24 cellular contexts compared by ENCODE assay signal in the genomic region with DNA sequence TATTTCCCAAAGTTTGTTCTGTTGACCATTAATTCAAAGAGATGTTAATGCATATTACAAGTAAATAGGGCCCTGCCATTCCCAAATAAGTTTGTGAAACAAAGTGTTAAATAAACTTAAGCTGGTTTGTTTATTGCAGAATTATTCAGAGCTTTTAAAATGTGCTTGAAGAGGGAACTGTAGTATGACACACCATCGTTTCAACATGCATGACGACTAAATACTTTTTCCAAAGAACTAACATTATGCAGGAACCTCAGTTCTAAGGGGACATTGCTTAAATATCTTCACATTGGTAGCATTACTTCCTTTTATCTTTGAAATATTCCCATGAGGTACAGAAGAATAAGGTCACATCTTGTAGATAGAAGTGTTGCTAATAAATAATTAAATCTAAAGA. TPM values are rescaled to one million over a fixed set of nuclear protein-coding genes. Genes with fewer than 3 reads are reported as not detected.
A peak's percentile ranks its signal among the peaks of the same experiment; 100 is the strongest.
DNase-seq lines count a peak whose midpoint lies in the region; ATAC-seq and TF ChIP-seq lines count a peak whose summit lies in the region.
"Had no signal": no experiment of that assay in that cellular context is flagged by ENCODE, and none has a peak within 500 bp of the region (broad histone marks: within the 10 kb centered on the region; RNA-seq: fewer than 3 reads in every experiment).

No MANE protein-coding gene starts in this region.

- H3K27me3 Mint-ChIP-seq in immature natural killer cell (ENCODE audit: low read depth in 3 of 3), result peaks cover 0 to 4% (median 3%) of the 10 kb centered on the region in 3 donors

- H3K36me3 Mint-ChIP-seq in immature natural killer cell, result no peaks in the 10 kb centered on the region
- H3K36me3 Mint-ChIP-seq: CD8-positive, alpha-beta T cell had no signal

- CTCF ChIA-PET in OCI-LY7 (lab: Charles Lee; ENCODE audit: unreplicated experiment), result interaction anchor here (0.8 to 1.2 kb wide), 2 partner anchors 9 to 12 kb away, joined by 4 to 8 read pairs; no protein-coding TSS in a partner anchor

- no TSS peak for BruUV-seq in OCI-LY7 (replicated peaks; lab: Mats Ljungman, UMichigan)

- peak; percentile 6 for DNase-seq in G401 (ENCODE audit: low spot score)
- DNase-seq in OCI-LY7 (ENCODE audit: low spot score), result no peak
- peak in 1 of 2 donors; percentile 35 for DNase-seq in fibroblast of lung (ENCODE audit: low read depth in 2 of 2)
- no peak for DNase-seq in tibial artery
- DNase-seq in right lobe of liver, result no peak
- DNase-seq in immature natural killer cell, result no peak
- DNase-seq: Caco-2; CD8-positive, alpha-beta T cell; H9; HFFc6; NCI-H1048; NCI-H1417; NCI-H1694; NCI-H2081; NCI-H2227 treated with DMSO at 0.1 percent for 48 hours; NCI-H526 treated with DMSO at 0.1 percent for 48 hours; SHP77 had no signal

- H3K36me3 ChIP-seq in OCI-LY7 (ENCODE audit: insufficient read depth, low read length) (no peaks in the 10 kb centered on the region), fibroblast of lung (ENCODE audit: control insufficient read depth, insufficient read depth, low read length) (no peaks in the 10 kb centered on the region), tibial artery (no peaks in the 10 kb centered on the region), right lobe of liver (no peaks in the 10 kb centered on the region)

- H3K79me2 ChIP-seq in OCI-LY7 (ENCODE audit: insufficient read depth, low read depth, low read length) (peaks cover 76% of the 10 kb centered on the region), fibroblast of lung (ENCODE audit: control insufficient read depth, insufficient read depth, low read length) (peaks cover 13% of the 10 kb centered on the region)

- no peak for TF ChIP-seq POLR2A in right lobe of liver (IDR thresholded peaks at IDR 0.05)

- peak overlapping the region; percentile 63 for H3K4me2 ChIP-seq in OCI-LY7 (ENCODE audit: low read length)
- H3K4me2 ChIP-seq in fibroblast of lung (ENCODE audit: extremely low read depth, insufficient read depth, low read length), result peak overlapping the region; percentile 52
- H3K4me2 ChIP-seq: GM23338 had no signal

- H3K4me3 ChIP-seq in OCI-LY7 (ENCODE audit: low read depth, low read length, poor library complexity, severe bottlenecking) (peak overlapping the region; percentile 56), fibroblast of lung (replicated peaks in 1 of 4; ENCODE audit: control extremely low read depth in 1 of 4, insufficient read depth in 1 of 4, low read depth in 3 of 4, low read length in 4 of 4) (no peak overlapping the region), tibial artery (no peak overlapping the region), right lobe of liver (no peak overlapping the region)
- H3K4me3 ChIP-seq: GM23338 had no signal

- WGBS in right lobe of liver (ENCODE audit: insufficient coverage, low coverage, low lambda C conversion rate, missing lambda C conversion rate), result 60% methylated on average over 2 of the region's 2 CpGs

- H3K4me1 Mint-ChIP-seq in immature natural killer cell, result no peaks in the 10 kb centered on the region
- H3K4me1 Mint-ChIP-seq: B cell had no signal

- no peaks in the 10 kb centered on the region for H3K9me2 ChIP-seq in OCI-LY7 (ENCODE audit: insufficient read depth, low read length)

- H3K4me3 Mint-ChIP-seq in immature natural killer cell, result no peak overlapping the region
- H3K4me3 Mint-ChIP-seq: B cell; CD8-positive, alpha-beta T cell; GM23338; H9; HFFc6 had no signal

- no peak for TF ChIP-seq CTCF in OCI-LY7 (conservative IDR thresholded peaks at IDR 0.05; ENCODE audit: low read length)
- no peak for TF ChIP-seq CTCF in fibroblast of lung (conservative IDR thresholded peaks at IDR 0.05 in 1 of 2, IDR thresholded peaks at IDR 0.05 in 1 of 2; ENCODE audit: low read depth in 1 of 2, low read length in 2 of 2)
- TF ChIP-seq CTCF in tibial artery (IDR thresholded peaks at IDR 0.05), result no peak
- no peak for TF ChIP-seq CTCF in right lobe of liver (IDR thresholded peaks at IDR 0.05)

- intact Hi-C loops in OCI-LY7 (cut with micrococcal nuclease; ENCODE audit: unreplicated experiment) (loop anchor here (5.0 kb wide), 2 partner anchors 76 to 1756 kb away; no protein-coding TSS in a partner anchor), tibial artery (cut with DNase I; ENCODE audit: low total_unique reads) (no loop called here), right lobe of liver (cut with DNase I) (no loop called here)

- POLR2A ChIA-PET in OCI-LY7 (lab: Charles Lee), result interaction anchor here (0.9 to 6.8 kb wide), 8 partner anchors 9 to 551 kb away, joined by 3 to 90 read pairs (median 4); no protein-coding TSS in a partner anchor

- peak overlapping the region; percentile 61; the same call in 1 of the 2 replicates for H2AFZ ChIP-seq in OCI-LY7 (ENCODE audit: low read length)
- no peak overlapping the region for H2AFZ ChIP-seq in fibroblast of lung (ENCODE audit: low read length)
- H2AFZ ChIP-seq: GM23338 had no signal

- H3K27me3 ChIP-seq in fibroblast of lung (ENCODE audit: control insufficient read depth, insufficient read depth, low read length) (no peaks in the 10 kb centered on the region), tibial artery (no peaks in the 10 kb centered on the region), right lobe of liver (no peaks in the 10 kb centered on the region)

- no peaks in the 10 kb centered on the region; the same call in 1 of the 2 replicates for H3K9me3 ChIP-seq in OCI-LY7 (ENCODE audit: low read length)
- H3K9me3 ChIP-seq in fibroblast of lung (ENCODE audit: control insufficient read depth, insufficient read depth, low read depth, low read length), result no peaks in the 10 kb centered on the region
- H3K9me3 ChIP-seq in tibial artery, result no peaks in the 10 kb centered on the region
- no peaks in the 10 kb centered on the region for H3K9me3 ChIP-seq in right lobe of liver
- H3K9me3 ChIP-seq: Caco-2 had no signal

- H3K4me1 ChIP-seq in OCI-LY7 (ENCODE audit: insufficient read depth, low read length, poor library complexity, severe bottlenecking), result peaks cover 87% of the 10 kb centered on the region
- peaks cover 10% of the 10 kb centered on the region for H3K4me1 ChIP-seq in fibroblast of lung (ENCODE audit: control insufficient read depth, extremely low read depth, insufficient read depth, low read length)
- H3K4me1 ChIP-seq in tibial artery, result peaks cover 0 to 69% (median 32%) of the 10 kb centered on the region in 4 donors
- H3K4me1 ChIP-seq in right lobe of liver, result no peaks in the 10 kb centered on the region
- H3K4me1 ChIP-seq: Caco-2 had no signal

- H4K20me1 ChIP-seq in OCI-LY7 (ENCODE audit: insufficient read depth, low read length) (no peaks in the 10 kb centered on the region), fibroblast of lung (ENCODE audit: control insufficient read depth, extremely low read depth, insufficient read depth, low read length) (no peaks in the 10 kb centered on the region)

- H3K27ac Mint-ChIP-seq in immature natural killer cell, result no peak overlapping the region
- H3K27ac Mint-ChIP-seq: B cell; CD8-positive, alpha-beta T cell; GM23338; H9; HFFc6 had no signal

- in situ Hi-C loops in G401 (cut with HindIII; ENCODE audit: low sequenced_read_pairs), result no loop called here

- H3K27ac ChIP-seq in OCI-LY7 (ENCODE audit: low read depth, low read length, poor library complexity, severe bottlenecking) (peak overlapping the region; percentile 99), fibroblast of lung (ENCODE audit: insufficient read depth, low read length) (no peak overlapping the region), tibial artery (peak overlapping the region; percentile 52 to 65), right lobe of liver (no peak overlapping the region)
- H3K27ac ChIP-seq: C4-2B, HL-60, RWPE1 had no signal

- H3K9ac ChIP-seq in fibroblast of lung (ENCODE audit: insufficient read depth, low read length), result no peak overlapping the region

- H3K9me3 Mint-ChIP-seq in immature natural killer cell, result peaks cover 0 to 2% (median 0%) of the 10 kb centered on the region in 6 donors
- H3K9me3 Mint-ChIP-seq: CD8-positive, alpha-beta T cell; GM23338; H9; HFFc6 had no signal

- ATAC-seq in right lobe of liver (no peak), HG03097 (IDR thresholded peaks at IDR 0.05; ENCODE audit: low FRiP score, unreplicated experiment) (no peak)
- ATAC-seq: CD8-positive, alpha-beta T cell; GM23338; Panc1 had no signal

RNA-seq across cellular contexts. Expression of a gene that starts 14.6 kb away (rescaled TPM):
- total RNA-seq in G401 (2014; rRNA removed; shearing (Covaris generic)), result not detected in 2 replicates
- 27.7 TPM in 2 replicates for total RNA-seq in OCI-LY7 (2014; rRNA removed; shearing (Covaris generic))
- total RNA-seq in OCI-LY7 (2022) (15.1 and 19.7 TPM in 2 replicates), fibroblast of lung (33.4 and 42.4 TPM in 2 replicates), right lobe of liver (1 to 10 TPM; 3.0 to 8.4 (median 4.6) TPM)
- polyA plus RNA-seq in fibroblast of lung (52.9 and 86.8 TPM in 2 replicates), immature natural killer cell (1 to 10 TPM in 1 of 3 donors, under 1 TPM in 1, not detected in 1; 0.52 to 1.3 TPM)
- 40.5 and 65.1 TPM in 2 replicates for polyA plus RNA-seq in fibroblast of lung (2012)
- polyA minus RNA-seq in fibroblast of lung (ENCODE audit: low replicate concordance), result 37.9 and 48.1 TPM in 2 replicates
- total RNA-seq: B cell; CD8-positive, alpha-beta T cell had no signal

Comparison
In these comparisons a context has a peak if more than half of its experiments do, and no peak if none do; other contexts are left out.
1. H3K27ac ChIP-seq: peak in OCI-LY7 (single experiment) and tibial artery (2 of 2); none in fibroblast of lung (single experiment) and right lobe of liver (0 of 3).